In the genomic region with DNA sequence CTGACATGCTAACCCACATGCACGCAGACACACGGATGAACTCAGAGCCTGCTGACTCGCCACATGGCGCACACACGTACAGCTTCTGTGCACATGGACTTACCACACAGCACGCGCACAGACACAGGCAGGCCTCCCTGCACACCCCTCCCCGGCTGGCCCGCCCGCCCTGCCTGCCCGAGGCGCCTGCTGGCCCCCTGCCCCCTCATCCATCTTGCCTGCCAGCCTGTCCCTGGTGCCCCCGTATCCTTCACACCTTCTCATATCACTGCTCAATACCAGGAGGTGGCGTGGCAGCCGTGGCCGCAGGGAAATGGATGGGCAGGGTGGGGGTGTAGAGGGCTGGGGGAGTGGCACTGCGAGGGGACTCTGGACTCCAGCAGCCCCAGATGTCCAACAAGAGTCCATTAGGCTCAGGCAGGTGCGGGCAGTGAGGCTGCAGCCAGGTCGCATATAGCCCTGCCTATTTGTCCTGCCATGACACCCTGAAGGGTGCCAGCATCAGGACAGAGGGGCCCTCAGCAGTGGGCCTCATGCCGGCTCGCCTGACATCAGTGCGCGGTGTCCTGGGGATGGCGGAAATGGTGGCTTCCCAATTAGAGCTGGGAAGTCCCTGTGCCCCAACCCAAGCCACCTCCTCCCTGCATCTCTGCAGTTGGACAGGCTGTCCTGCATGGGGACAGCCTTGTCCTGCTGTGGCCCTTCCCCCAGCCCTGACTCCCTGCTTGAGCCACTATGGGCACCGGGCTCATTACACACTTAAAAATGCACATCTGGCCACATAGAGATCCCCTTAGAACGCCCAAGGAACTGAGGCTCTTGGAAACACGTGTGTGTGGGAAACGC, we compare ENCODE assay signal across 26 cellular contexts. TPM values are rescaled to one million over a fixed set of nuclear protein-coding genes. Genes with fewer than 3 reads are reported as not detected.
DNase-seq lines count a peak whose midpoint lies in the region; ATAC-seq, FAIRE-seq and TF ChIP-seq lines count a peak whose summit lies in the region.
"Had no signal": no experiment of that assay in that cellular context is flagged by ENCODE, and none has a peak within 500 bp of the region (broad histone marks: within the 10 kb centered on the region; RNA-seq: fewer than 3 reads in every experiment).

No MANE protein-coding gene starts in this region.

- no peak overlapping the region for H3K4me3 Mint-ChIP-seq in neural progenitor cell
- H3K4me3 Mint-ChIP-seq: GM23338 had no signal

- H3K79me2 ChIP-seq in neural progenitor cell (ENCODE audit: low read depth), result no peaks in the 10 kb centered on the region

- H3K4me1 ChIP-seq in colonic mucosa, result peaks cover 4% of the 10 kb centered on the region
- peaks cover 6% of the 10 kb centered on the region for H3K4me1 ChIP-seq in neural progenitor cell

- peak overlapping the region; percentile 50 for H3K27ac Mint-ChIP-seq in neural progenitor cell
- H3K27ac Mint-ChIP-seq: GM23338 had no signal

- peaks cover 7% of the 10 kb centered on the region for H3K4me1 Mint-ChIP-seq in neural progenitor cell

- H4K20me1 ChIP-seq in neural progenitor cell (ENCODE audit: low read depth), result no peaks in the 10 kb centered on the region

- FAIRE-seq in urothelium cell line (lab: Jason Lieb, UNC), result peak; percentile 46
- FAIRE-seq: GM12878, GM19239 had no signal

- peak; percentile 54 for DNase-seq in activated effector memory CD4-positive, alpha-beta T cell treated with anti-CD3 and anti-CD28 coated beads, Interleukin-2, amount 50 U/mL, for 16 hours
- no peak for DNase-seq in activated effector memory CD4-positive, alpha-beta T cell treated with Interleukin-2 at 50 U/mL for 16 hours
- DNase-seq in colonic mucosa (peak; percentile 15), neural progenitor cell (ENCODE audit: low spot score) (no peak), urothelium cell line (ENCODE audit: low spot score) (no peak), OCI-M1 (lab: John Stamatoyannopoulos, UW) (no peak)
- no peak for DNase-seq in stimulated activated CD4-positive, alpha-beta T cell treated with anti-CD3 and anti-CD28 coated beads, Interleukin-4, amount 100 ng/mL, for 4 hours
- DNase-seq: AML-193, COR-L47, DMS153, GDM1, KBM-7, NCI-H1105 treated with DMSO at 0.1 percent for 48 hours, NCI-H1694, NCI-H2081 treated with DMSO at 0.1 percent for 48 hours, NCI-H510A treated with DMSO at 0.1 percent for 48 hours, NCI-H774, SHP77 treated with DMSO at 0.1 percent for 48 hours had no signal

- no peak for TF ChIP-seq CTCF in colonic mucosa (IDR thresholded peaks at IDR 0.05)
- no peak for TF ChIP-seq CTCF in neural progenitor cell (IDR thresholded peaks at IDR 0.05)

- H3K9me3 ChIP-seq in colonic mucosa (no peaks in the 10 kb centered on the region), neural progenitor cell (ENCODE audit: low read depth) (no peaks in the 10 kb centered on the region)

- H3K27ac ChIP-seq in colonic mucosa (no peak overlapping the region), neural progenitor cell (no peak overlapping the region)
- H3K27ac ChIP-seq: 22Rv1 had no signal

- no peak overlapping the region for H3K4me3 ChIP-seq in colonic mucosa
- H3K4me3 ChIP-seq in neural progenitor cell, result no peak overlapping the region
- H3K4me3 ChIP-seq: GM12878, GM23338 had no signal

- intact Hi-C loops in colonic mucosa (cut with DNase I), result no loop called here

- H3K4me2 ChIP-seq in neural progenitor cell, result no peak overlapping the region
- H3K4me2 ChIP-seq: GM23338 had no signal

- peaks cover 2% of the 10 kb centered on the region for H3K9me3 Mint-ChIP-seq in neural progenitor cell
- H3K9me3 Mint-ChIP-seq: GM23338 had no signal

- H3K36me3 Mint-ChIP-seq in neural progenitor cell, result no peaks in the 10 kb centered on the region

- no peaks in the 10 kb centered on the region for H3K27me3 ChIP-seq in colonic mucosa
- H3K27me3 ChIP-seq in neural progenitor cell, result peaks cover 24% of the 10 kb centered on the region

- peaks cover 20% of the 10 kb centered on the region for H3K27me3 Mint-ChIP-seq in neural progenitor cell (ENCODE audit: insufficient read depth, low read depth)

- no peak overlapping the region for H3K9ac ChIP-seq in colonic mucosa (ENCODE audit: low read depth in 2 of 2, low read length in 2 of 2)
- no peak overlapping the region for H3K9ac ChIP-seq in neural progenitor cell

- H3K36me3 ChIP-seq in colonic mucosa (no peaks in the 10 kb centered on the region), neural progenitor cell (no peaks in the 10 kb centered on the region)

- no peaks in the 10 kb centered on the region for H3F3A ChIP-seq in neural progenitor cell (ENCODE audit: low read depth)

- H2AFZ ChIP-seq in neural progenitor cell (replicated peaks), result no peak overlapping the region
- H2AFZ ChIP-seq: GM23338 had no signal

- no peak for ATAC-seq in GM19328 (IDR thresholded peaks at IDR 0.05; ENCODE audit: unreplicated experiment)
- ATAC-seq: GM12878, GM23338, SK-N-SH treated with all-trans-retinoic acid at 6 μM for 48 hours had no signal

RNA-seq across cellular contexts. Expression of a gene that starts 2.0 kb away (rescaled TPM):
- total RNA-seq in colonic mucosa (10 to 100 TPM in 1 of 2 donors, 1 to 10 TPM in 1; 7.8 to 19.3 TPM), neural progenitor cell (ENCODE audit: low replicate concordance) (not detected in 2 replicates)
- total RNA-seq: Daoy, RPMI7951 had no signal

RNA-seq across cellular contexts. Expression of a gene that starts 9.0 kb away (rescaled TPM):
- 10 to 100 TPM; 10.6 to 13.8 TPM for total RNA-seq in colonic mucosa
- not detected in 2 replicates for total RNA-seq in neural progenitor cell (ENCODE audit: low replicate concordance)
- total RNA-seq: Daoy had no signal

RNA-seq across cellular contexts. Expression of a gene that starts 11.8 kb away (rescaled TPM):
- total RNA-seq in colonic mucosa, result 10 to 100 TPM; 35.1 to 52.5 TPM
- 1.6 and 4.1 TPM in 2 replicates for total RNA-seq in neural progenitor cell (ENCODE audit: low replicate concordance)

RNA-seq across cellular contexts. Expression of a gene that starts 32.9 kb away (rescaled TPM):
- total RNA-seq in colonic mucosa (under 1 TPM; 0.08 to 0.89 TPM), neural progenitor cell (ENCODE audit: low replicate concordance) (not detected in 2 replicates)
- total RNA-seq: GM23338, RPMI7951 had no signal

RNA-seq across cellular contexts. Expression of a gene that starts 34.8 kb away (rescaled TPM):
- total RNA-seq in colonic mucosa, result 100 to 1,000 TPM; 329 to 361 TPM
- total RNA-seq in neural progenitor cell (ENCODE audit: low replicate concordance), result 71.0 and 137 TPM in 2 replicates

Comparison
In these comparisons a context has a peak if more than half of its experiments do, and no peak if none do; other contexts are left out.
1. DNase-seq: peak in activated effector memory CD4-positive, alpha-beta T cell treated with anti-CD3 and anti-CD28 coated beads, Interleukin-2, amount 50 U/mL, for 16 hours (single experiment) and colonic mucosa (single experiment); none in activated effector memory CD4-positive, alpha-beta T cell treated with Interleukin-2 at 50 U/mL for 16 hours (single experiment), neural progenitor cell (single experiment), urothelium cell line (single experiment), OCI-M1 (single experiment) and stimulated activated CD4-positive, alpha-beta T cell treated with anti-CD3 and anti-CD28 coated beads, Interleukin-4, amount 100 ng/mL, for 4 hours (0 of 2).
2. RNA of a gene that starts 9.0 kb away (total RNA-seq): 10.6 to 13.8 TPM in colonic mucosa; not detected in neural progenitor cell; every median in the first group is over 10 times any median in the second.